Comparison of ENCODE assay signal across 1 cellular context in genomic region chr22:27804683-27805297, GRCh38.
TF ChIP-seq lines count a peak whose summit lies in the region.

No MANE protein-coding gene starts in this region.

TF ChIP-seq in HepG2, 621 proteins besides CTCF, POLR2A, EP300 and RAD21 (continued from another document and continues in another):
- TF ChIP-seq TEF (CRISPR knock-in tag; IDR thresholded peaks at IDR 0.05) (no peak), RFXANK (CRISPR knock-in tag; IDR thresholded peaks at IDR 0.05) (no peak), SATB2 (CRISPR knock-in tag; IDR thresholded peaks at IDR 0.05) (no peak), GPBP1L1 (CRISPR knock-in tag; IDR thresholded peaks at IDR 0.05) (no peak), ZNF580 (CRISPR knock-in tag; IDR thresholded peaks at IDR 0.05; ENCODE audit: borderline replicate concordance, low read depth) (no peak), PAXIP1 (CRISPR knock-in tag; conservative IDR thresholded peaks at IDR 0.05) (no peak), MLLT10 (CRISPR knock-in tag; IDR thresholded peaks at IDR 0.05) (no peak), ZNF142 (CRISPR knock-in tag; IDR thresholded peaks at IDR 0.05) (no peak), ZBTB26 (CRISPR knock-in tag; IDR thresholded peaks at IDR 0.05; ENCODE audit: borderline replicate concordance) (no peak), ZNF10 (CRISPR knock-in tag; IDR thresholded peaks at IDR 0.05; ENCODE audit: borderline replicate concordance, low read depth) (no peak), ZNF768 (CRISPR knock-in tag; IDR thresholded peaks at IDR 0.05) (peak; percentile 31; the same call in 1 of the 2 replicates), SMC3 (IDR thresholded peaks at IDR 0.05; ENCODE audit: low read length) (peak; percentile 46; the same call in 1 of the 2 replicates), SRY (CRISPR knock-in tag; IDR thresholded peaks at IDR 0.05) (no peak), POLR2AphosphoS2 (IDR thresholded peaks at IDR 0.05; ENCODE audit: low read depth, low read length) (no peak), TAF15 (IDR thresholded peaks at IDR 0.05; ENCODE audit: low read depth, low read length, poor library complexity, severe bottlenecking) (no peak), ZNF605 (CRISPR knock-in tag; IDR thresholded peaks at IDR 0.05) (peak; percentile 49; the same call in 1 of the 2 replicates), ZNF800 (CRISPR knock-in tag; IDR thresholded peaks at IDR 0.05) (peak; percentile 46; the same call in 1 of the 2 replicates), ISX (CRISPR knock-in tag; conservative IDR thresholded peaks at IDR 0.05) (no peak), TSC22D2 (CRISPR knock-in tag; IDR thresholded peaks at IDR 0.05; ENCODE audit: borderline replicate concordance) (no peak), HCFC1 (IDR thresholded peaks at IDR 0.05; ENCODE audit: low read depth, low read length) (no peak), NAIF1 (CRISPR knock-in tag; IDR thresholded peaks at IDR 0.05; ENCODE audit: borderline replicate concordance) (no peak), POGZ (CRISPR knock-in tag; IDR thresholded peaks at IDR 0.05) (no peak), ZNF180 (CRISPR knock-in tag; IDR thresholded peaks at IDR 0.05; ENCODE audit: borderline replicate concordance, low read depth) (no peak), ELF1 (CRISPR knock-in tag; IDR thresholded peaks at IDR 0.05) (no peak), RAD51 (IDR thresholded peaks at IDR 0.05; ENCODE audit: borderline replicate concordance) (no peak), POGK (CRISPR knock-in tag; conservative IDR thresholded peaks at IDR 0.05) (no peak), ATRX (CRISPR knock-in tag; IDR thresholded peaks at IDR 0.05; ENCODE audit: borderline replicate concordance) (no peak), FIP1L1 (IDR thresholded peaks at IDR 0.05; ENCODE audit: borderline replicate concordance, insufficient read depth, low read depth, low read length) (no peak), CBFB (CRISPR knock-in tag; IDR thresholded peaks at IDR 0.05) (no peak), FOXO4 (CRISPR knock-in tag; conservative IDR thresholded peaks at IDR 0.05) (no peak), KLF16 (CRISPR knock-in tag; IDR thresholded peaks at IDR 0.05) (no peak), E2F1 (CRISPR knock-in tag; IDR thresholded peaks at IDR 0.05) (no peak), HHEX (CRISPR knock-in tag; IDR thresholded peaks at IDR 0.05) (no peak), ZNF383 (CRISPR knock-in tag; IDR thresholded peaks at IDR 0.05; ENCODE audit: borderline replicate concordance) (no peak), STAG1 (CRISPR knock-in tag; IDR thresholded peaks at IDR 0.05) (peak; percentile 92), PHF21A (CRISPR knock-in tag; IDR thresholded peaks at IDR 0.05) (no peak), NCOA2 (CRISPR knock-in tag; IDR thresholded peaks at IDR 0.05) (no peak), KDM3A (CRISPR knock-in tag; IDR thresholded peaks at IDR 0.05; ENCODE audit: low read depth) (no peak), SNRNP70 (IDR thresholded peaks at IDR 0.05; ENCODE audit: low read depth, low read length) (no peak), RELA (CRISPR knock-in tag; IDR thresholded peaks at IDR 0.05) (no peak), MTF1 (CRISPR knock-in tag; IDR thresholded peaks at IDR 0.05) (no peak), MATR3 (CRISPR knock-in tag; IDR thresholded peaks at IDR 0.05) (no peak), NFE2L1 (CRISPR knock-in tag; IDR thresholded peaks at IDR 0.05; ENCODE audit: borderline replicate concordance) (no peak), SALL1 (CRISPR knock-in tag; IDR thresholded peaks at IDR 0.05) (peak; percentile 41; the same call in 1 of the 2 replicates), ZNF510 (CRISPR knock-in tag; IDR thresholded peaks at IDR 0.05; ENCODE audit: low read depth) (no peak), ZNF766 (CRISPR knock-in tag; IDR thresholded peaks at IDR 0.05; ENCODE audit: borderline replicate concordance) (no peak)
